Comparison of ENCODE assay signal across 1 cellular context in genomic region chr5:73119492-73120157, GRCh38.
TF ChIP-seq lines count a peak whose summit lies in the region.

No MANE protein-coding gene starts in this region.

TF ChIP-seq in SK-N-SH treated with all-trans-retinoic acid at 6 μM for 48 hours, 23 proteins besides CTCF, POLR2A, EP300 and RAD21 (continued from another document):
- TF ChIP-seq CSRNP3 (CRISPR knock-in tag; IDR thresholded peaks at IDR 0.05) (no peak), ISL1 (CRISPR knock-in tag; IDR thresholded peaks at IDR 0.05) (no peak), TCF4 (CRISPR knock-in tag; IDR thresholded peaks at IDR 0.05; ENCODE audit: borderline replicate concordance) (no peak), ZFP3 (CRISPR knock-in tag; IDR thresholded peaks at IDR 0.05) (no peak), OSR1 (CRISPR knock-in tag; IDR thresholded peaks at IDR 0.05) (no peak)
